ENCODE assay signal across 8 cellular contexts in genomic region chr6:28982476-28983266, GRCh38. TPM values are rescaled to one million over a fixed set of nuclear protein-coding genes. Genes with fewer than 3 reads are reported as not detected.
DNase-seq lines count a peak whose midpoint lies in the region; ATAC-seq and TF ChIP-seq lines count a peak whose summit lies in the region.

No MANE protein-coding gene starts in this region.

- H3K4me3 ChIP-seq in SJSA1 (peak overlapping the region; percentile 44), upper lobe of left lung (peak overlapping the region in 3 of 4 donors; percentile 54 to 79 (median 58))

- peaks cover 13% of the 10 kb centered on the region for H3K27me3 Mint-ChIP-seq in memory B cell

- H3K27ac ChIP-seq in SJSA1 (peak overlapping the region; percentile 39), upper lobe of left lung (peak overlapping the region; percentile 64 to 83 (median 78))

- TF ChIP-seq POLR2A in upper lobe of left lung (IDR thresholded peaks at IDR 0.05): no peak

- H3K4me1 ChIP-seq in SJSA1 (replicated peaks): peaks cover 17% of the 10 kb centered on the region
- H3K4me1 ChIP-seq in upper lobe of left lung: peaks cover 9 to 31% (median 11%) of the 10 kb centered on the region in 4 donors

- peaks cover 3% of the 10 kb centered on the region for H3K9me3 Mint-ChIP-seq in memory B cell

- H3K36me3 Mint-ChIP-seq in memory B cell: peaks cover 3% of the 10 kb centered on the region

- H3K27me3 ChIP-seq in SJSA1 (replicated peaks) (no peaks in the 10 kb centered on the region), upper lobe of left lung (no peaks in the 10 kb centered on the region)

- TF ChIP-seq CTCF in upper lobe of left lung (IDR thresholded peaks at IDR 0.05): peak in 2 of 6 experiments; percentile 9 to 25

- no peaks in the 10 kb centered on the region for H3K36me3 ChIP-seq in SJSA1
- H3K36me3 ChIP-seq in upper lobe of left lung: no peaks in the 10 kb centered on the region

- ATAC-seq in memory B cell (ENCODE audit: low read depth) (peak; percentile 14), upper lobe of left lung (ENCODE audit: low FRiP score in 2 of 2) (peak in 1 of 2 donors; percentile 40), HG02759 (IDR thresholded peaks at IDR 0.05; ENCODE audit: unreplicated experiment) (no peak)

- peaks cover 27% of the 10 kb centered on the region for H3K4me1 Mint-ChIP-seq in memory B cell

- peak overlapping the region; percentile 100 for H3K27ac Mint-ChIP-seq in memory B cell

- H3K9me3 ChIP-seq in SJSA1 (replicated peaks) (no peaks in the 10 kb centered on the region), upper lobe of left lung (no peaks in the 10 kb centered on the region)

- H3K4me3 Mint-ChIP-seq in memory B cell: peak overlapping the region; percentile 52

- peak; percentile 85 for DNase-seq in DMS 273 (lab: John Stamatoyannopoulos, UW; ENCODE audit: unreplicated experiment)
- DNase-seq in HK-2 (ENCODE audit: unreplicated experiment): peak; percentile 35
- peak in 1 of 2 experiments; percentile 53 for DNase-seq in SJSA1 (ENCODE audit: low read depth in 1 of 2, low spot score in 2 of 2)
- peak; percentile 33 to 62 for DNase-seq in dermis microvascular lymphatic vessel endothelial cell (ENCODE audit: low read depth in 2 of 2)
- DNase-seq in memory B cell (ENCODE audit: low spot score in 2 of 2): no peak
- no peak for DNase-seq in upper lobe of left lung
- DNase-seq in NCI-H345 treated with DMSO at 0.1 percent for 48 hours (lab: John Stamatoyannopoulos, UW; ENCODE audit: unreplicated experiment): no peak

- 18 to 28% methylated on average over 17 of the region's 17 CpGs for WGBS in upper lobe of left lung, 2 donors

- TF ChIP-seq EP300 in upper lobe of left lung (IDR thresholded peaks at IDR 0.05): no peak

RNA-seq across cellular contexts. Expression of gene ZNF311, which starts 22.4 kb away (rescaled TPM):
- total RNA-seq in SJSA1 (2014; rRNA removed; shearing (Covaris generic)): not detected in 2 replicates
- total RNA-seq in dermis microvascular lymphatic vessel endothelial cell: under 0.01 and 0.13 TPM in 2 replicates
- 1 to 10 TPM in 4 of 6 donors, under 1 TPM in 1, not detected in 1; 0.76 to 6.3 (median 1.7) TPM for total RNA-seq in upper lobe of left lung

RNA-seq across cellular contexts. Expression of gene TRIM27, which starts 58.9 kb away (rescaled TPM):
- 38.2 and 61.4 TPM in 2 replicates for total RNA-seq in SJSA1 (2014; rRNA removed; shearing (Covaris generic))
- 39.2 and 59.9 TPM in 2 replicates for total RNA-seq in dermis microvascular lymphatic vessel endothelial cell
- 10 to 100 TPM; 45.8 to 90.1 (median 55.5) TPM for total RNA-seq in upper lobe of left lung

Comparison
In these comparisons a context has a peak if more than half of its experiments do, and no peak if none do; other contexts are left out.
1. DNase-seq: peak in DMS 273 (single experiment), HK-2 (single experiment) and dermis microvascular lymphatic vessel endothelial cell (2 of 2); none in memory B cell (0 of 2), upper lobe of left lung (0 of 2) and NCI-H345 treated with DMSO at 0.1 percent for 48 hours (single experiment).